1 cellular context compared by ENCODE assay signal in the genomic region with DNA sequence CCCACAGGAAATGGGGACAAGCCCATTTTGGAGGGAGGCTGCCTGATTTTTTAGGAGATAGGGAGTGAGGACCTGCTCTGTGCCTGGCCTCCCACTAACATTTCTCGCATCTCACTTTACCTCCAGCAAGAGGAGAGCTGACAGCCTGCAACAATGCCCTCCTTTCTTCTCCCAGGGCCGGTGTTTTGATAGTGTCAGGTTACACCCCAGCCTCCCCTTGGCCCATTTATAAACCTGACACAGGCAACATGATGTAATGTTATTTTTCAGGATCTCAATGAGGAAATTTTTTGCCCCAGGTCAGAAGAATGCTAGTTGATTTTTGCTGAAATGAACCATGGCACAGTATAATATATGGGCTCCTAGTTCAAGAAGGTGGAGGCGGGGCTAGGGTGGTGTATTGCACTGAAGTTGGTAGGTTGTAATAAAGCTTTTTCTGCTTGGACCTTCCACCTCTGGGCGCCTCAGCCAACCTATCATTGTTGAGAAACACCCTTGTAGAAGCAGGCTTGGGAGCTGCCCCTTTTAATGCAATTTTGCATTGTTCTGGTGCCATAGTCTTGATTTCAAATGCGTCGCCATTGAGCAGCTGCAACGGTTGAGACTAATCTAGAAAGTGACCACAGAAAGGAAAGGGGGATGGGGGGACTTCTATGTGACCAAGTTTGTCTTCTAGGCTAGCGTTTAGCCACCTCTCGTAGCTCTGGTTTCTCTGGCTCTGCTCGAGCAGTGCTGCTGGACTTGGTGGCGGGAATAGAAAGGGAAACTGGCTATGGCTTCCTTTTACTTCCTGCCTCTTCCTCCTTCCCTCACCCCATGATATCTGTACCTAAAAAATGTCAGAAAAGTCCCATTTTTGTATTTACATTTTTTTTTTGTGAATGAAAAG.
TF ChIP-seq lines count a peak whose summit lies in the region.

No MANE protein-coding gene starts in this region.

TF ChIP-seq in HEK293, 187 proteins besides CTCF, POLR2A, EP300 and RAD21 (continued from another document and continues in another):
- TF ChIP-seq ZNF529 (tag by site-specific recombination; IDR thresholded peaks at IDR 0.05; ENCODE audit: insufficient replicate concordance) (no peak), ZEB2 (tag by site-specific recombination; IDR thresholded peaks at IDR 0.05) (peak; percentile 96), ZNF596 (tag by site-specific recombination; IDR thresholded peaks at IDR 0.05) (peak; percentile 73), TRIM28 (IDR thresholded peaks at IDR 0.05; ENCODE audit: borderline replicate concordance, low read length) (peak; percentile 86), ZNF121 (tag by site-specific recombination; IDR thresholded peaks at IDR 0.05) (no peak), ZNF223 (tag by site-specific recombination; IDR thresholded peaks at IDR 0.05) (no peak), IKZF3 (tag by site-specific recombination; IDR thresholded peaks at IDR 0.05) (peak; percentile 99), ZNF37A (tag by site-specific recombination; IDR thresholded peaks at IDR 0.05) (no peak), ZNF10 (tag by site-specific recombination; IDR thresholded peaks at IDR 0.05) (peak; percentile 82), ZNF24 (tag by site-specific recombination; IDR thresholded peaks at IDR 0.05) (peak; percentile 97), ZNF404 (tag by site-specific recombination; IDR thresholded peaks at IDR 0.05) (no peak), ZNF202 (tag by site-specific recombination; IDR thresholded peaks at IDR 0.05; ENCODE audit: borderline replicate concordance) (no peak), ZNF777 (tag by site-specific recombination; IDR thresholded peaks at IDR 0.05; ENCODE audit: borderline replicate concordance) (no peak), SP2 (tag by site-specific recombination; IDR thresholded peaks at IDR 0.05) (peak; percentile 60), ZIC2 (tag by site-specific recombination; IDR thresholded peaks at IDR 0.05) (peak; percentile 41), ZNF658 (tag by site-specific recombination; IDR thresholded peaks at IDR 0.05) (no peak), ZNF501 (tag by site-specific recombination; IDR thresholded peaks at IDR 0.05) (peak; percentile 88), ZNF571 (tag by site-specific recombination; IDR thresholded peaks at IDR 0.05) (no peak), ZNF707 (tag by site-specific recombination; IDR thresholded peaks at IDR 0.05) (no peak), ZNF274 (IDR thresholded peaks at IDR 0.05; ENCODE audit: low read length) (no peak), ZNF274 (tag by site-specific recombination; IDR thresholded peaks at IDR 0.05; ENCODE audit: borderline replicate concordance) (no peak), ZNF514 (tag by site-specific recombination; IDR thresholded peaks at IDR 0.05) (no peak), MYNN (tag by site-specific recombination; IDR thresholded peaks at IDR 0.05; ENCODE audit: borderline replicate concordance) (no peak; the same call in 1 of the 2 replicates), OVOL3 (tag by site-specific recombination; IDR thresholded peaks at IDR 0.05) (peak; percentile 67; the same call in 1 of the 2 replicates), ZFP3 (tag by site-specific recombination; IDR thresholded peaks at IDR 0.05; ENCODE audit: low read depth) (0 out of 2 replicates have a peak, but pooled peaks have one; percentile 25), ZNF138 (tag by site-specific recombination; IDR thresholded peaks at IDR 0.05; ENCODE audit: borderline replicate concordance) (no peak), GLIS2 (tag by site-specific recombination; IDR thresholded peaks at IDR 0.05) (peak; percentile 89), ZNF76 (tag by site-specific recombination; IDR thresholded peaks at IDR 0.05; ENCODE audit: borderline replicate concordance, low read depth) (no peak), ZNF548 (tag by site-specific recombination; IDR thresholded peaks at IDR 0.05) (no peak), ZNF335 (tag by site-specific recombination; conservative IDR thresholded peaks at IDR 0.05) (peak; percentile 88), ZNF624 (tag by site-specific recombination; IDR thresholded peaks at IDR 0.05) (no peak), ZNF654 (tag by site-specific recombination; IDR thresholded peaks at IDR 0.05; ENCODE audit: low read depth) (0 out of 2 replicates have a peak, but pooled peaks have one; percentile 11), ZNF132 (tag by site-specific recombination; IDR thresholded peaks at IDR 0.05; ENCODE audit: borderline replicate concordance) (no peak), ZNF266 (tag by site-specific recombination; IDR thresholded peaks at IDR 0.05; ENCODE audit: low read depth) (no peak)
- TF ChIP-seq, protein P1, sequence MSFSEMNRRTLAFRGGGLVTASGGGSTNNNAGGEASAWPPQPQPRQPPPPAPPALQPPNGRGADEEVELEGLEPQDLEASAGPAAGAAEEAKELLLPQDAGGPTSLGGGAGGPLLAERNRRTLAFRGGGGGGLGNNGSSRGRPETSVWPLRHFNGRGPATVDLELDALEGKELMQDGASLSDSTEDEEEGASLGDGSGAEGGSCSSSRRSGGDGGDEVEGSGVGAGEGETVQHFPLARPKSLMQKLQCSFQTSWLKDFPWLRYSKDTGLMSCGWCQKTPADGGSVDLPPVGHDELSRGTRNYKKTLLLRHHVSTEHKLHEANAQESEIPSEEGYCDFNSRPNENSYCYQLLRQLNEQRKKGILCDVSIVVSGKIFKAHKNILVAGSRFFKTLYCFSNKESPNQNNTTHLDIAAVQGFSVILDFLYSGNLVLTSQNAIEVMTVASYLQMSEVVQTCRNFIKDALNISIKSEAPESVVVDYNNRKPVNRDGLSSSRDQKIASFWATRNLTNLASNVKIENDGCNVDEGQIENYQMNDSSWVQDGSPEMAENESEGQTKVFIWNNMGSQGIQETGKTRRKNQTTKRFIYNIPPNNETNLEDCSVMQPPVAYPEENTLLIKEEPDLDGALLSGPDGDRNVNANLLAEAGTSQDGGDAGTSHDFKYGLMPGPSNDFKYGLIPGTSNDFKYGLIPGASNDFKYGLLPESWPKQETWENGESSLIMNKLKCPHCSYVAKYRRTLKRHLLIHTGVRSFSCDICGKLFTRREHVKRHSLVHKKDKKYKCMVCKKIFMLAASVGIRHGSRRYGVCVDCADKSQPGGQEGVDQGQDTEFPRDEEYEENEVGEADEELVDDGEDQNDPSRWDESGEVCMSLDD (tag by site-specific recombination; IDR thresholded peaks at IDR 0.05): no peak
- TF ChIP-seq, protein P2, sequence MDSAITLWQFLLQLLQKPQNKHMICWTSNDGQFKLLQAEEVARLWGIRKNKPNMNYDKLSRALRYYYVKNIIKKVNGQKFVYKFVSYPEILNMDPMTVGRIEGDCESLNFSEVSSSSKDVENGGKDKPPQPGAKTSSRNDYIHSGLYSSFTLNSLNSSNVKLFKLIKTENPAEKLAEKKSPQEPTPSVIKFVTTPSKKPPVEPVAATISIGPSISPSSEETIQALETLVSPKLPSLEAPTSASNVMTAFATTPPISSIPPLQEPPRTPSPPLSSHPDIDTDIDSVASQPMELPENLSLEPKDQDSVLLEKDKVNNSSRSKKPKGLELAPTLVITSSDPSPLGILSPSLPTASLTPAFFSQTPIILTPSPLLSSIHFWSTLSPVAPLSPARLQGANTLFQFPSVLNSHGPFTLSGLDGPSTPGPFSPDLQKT (IDR thresholded peaks at IDR 0.05; ENCODE audit: borderline replicate concordance, low read depth, low read length): no peak
- TF ChIP-seq, protein P3, sequence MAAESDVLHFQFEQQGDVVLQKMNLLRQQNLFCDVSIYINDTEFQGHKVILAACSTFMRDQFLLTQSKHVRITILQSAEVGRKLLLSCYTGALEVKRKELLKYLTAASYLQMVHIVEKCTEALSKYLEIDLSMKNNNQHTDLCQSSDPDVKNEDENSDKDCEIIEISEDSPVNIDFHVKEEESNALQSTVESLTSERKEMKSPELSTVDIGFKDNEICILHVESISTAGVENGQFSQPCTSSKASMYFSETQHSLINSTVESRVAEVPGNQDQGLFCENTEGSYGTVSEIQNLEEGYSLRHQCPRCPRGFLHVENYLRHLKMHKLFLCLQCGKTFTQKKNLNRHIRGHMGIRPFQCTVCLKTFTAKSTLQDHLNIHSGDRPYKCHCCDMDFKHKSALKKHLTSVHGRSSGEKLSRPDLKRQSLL (tag by site-specific recombination; IDR thresholded peaks at IDR 0.05): peak; percentile 18; the same call in 1 of the 2 replicates
- TF ChIP-seq, protein P4, sequence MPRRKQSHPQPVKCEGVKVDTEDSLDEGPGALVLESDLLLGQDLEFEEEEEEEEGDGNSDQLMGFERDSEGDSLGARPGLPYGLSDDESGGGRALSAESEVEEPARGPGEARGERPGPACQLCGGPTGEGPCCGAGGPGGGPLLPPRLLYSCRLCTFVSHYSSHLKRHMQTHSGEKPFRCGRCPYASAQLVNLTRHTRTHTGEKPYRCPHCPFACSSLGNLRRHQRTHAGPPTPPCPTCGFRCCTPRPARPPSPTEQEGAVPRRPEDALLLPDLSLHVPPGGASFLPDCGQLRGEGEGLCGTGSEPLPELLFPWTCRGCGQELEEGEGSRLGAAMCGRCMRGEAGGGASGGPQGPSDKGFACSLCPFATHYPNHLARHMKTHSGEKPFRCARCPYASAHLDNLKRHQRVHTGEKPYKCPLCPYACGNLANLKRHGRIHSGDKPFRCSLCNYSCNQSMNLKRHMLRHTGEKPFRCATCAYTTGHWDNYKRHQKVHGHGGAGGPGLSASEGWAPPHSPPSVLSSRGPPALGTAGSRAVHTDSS (tag by site-specific recombination; IDR thresholded peaks at IDR 0.05): no peak
- TF ChIP-seq, protein P5, sequence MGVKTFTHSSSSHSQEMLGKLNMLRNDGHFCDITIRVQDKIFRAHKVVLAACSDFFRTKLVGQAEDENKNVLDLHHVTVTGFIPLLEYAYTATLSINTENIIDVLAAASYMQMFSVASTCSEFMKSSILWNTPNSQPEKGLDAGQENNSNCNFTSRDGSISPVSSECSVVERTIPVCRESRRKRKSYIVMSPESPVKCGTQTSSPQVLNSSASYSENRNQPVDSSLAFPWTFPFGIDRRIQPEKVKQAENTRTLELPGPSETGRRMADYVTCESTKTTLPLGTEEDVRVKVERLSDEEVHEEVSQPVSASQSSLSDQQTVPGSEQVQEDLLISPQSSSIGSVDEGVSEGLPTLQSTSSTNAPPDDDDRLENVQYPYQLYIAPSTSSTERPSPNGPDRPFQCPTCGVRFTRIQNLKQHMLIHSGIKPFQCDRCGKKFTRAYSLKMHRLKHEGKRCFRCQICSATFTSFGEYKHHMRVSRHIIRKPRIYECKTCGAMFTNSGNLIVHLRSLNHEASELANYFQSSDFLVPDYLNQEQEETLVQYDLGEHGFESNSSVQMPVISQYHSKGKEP (tag by site-specific recombination; IDR thresholded peaks at IDR 0.05): peak; percentile 91
- TF ChIP-seq, protein P6, sequence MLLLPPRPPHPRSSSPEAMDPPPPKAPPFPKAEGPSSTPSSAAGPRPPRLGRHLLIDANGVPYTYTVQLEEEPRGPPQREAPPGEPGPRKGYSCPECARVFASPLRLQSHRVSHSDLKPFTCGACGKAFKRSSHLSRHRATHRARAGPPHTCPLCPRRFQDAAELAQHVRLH (tag by site-specific recombination; IDR thresholded peaks at IDR 0.05): peak; percentile 86
- TF ChIP-seq, protein P7, sequence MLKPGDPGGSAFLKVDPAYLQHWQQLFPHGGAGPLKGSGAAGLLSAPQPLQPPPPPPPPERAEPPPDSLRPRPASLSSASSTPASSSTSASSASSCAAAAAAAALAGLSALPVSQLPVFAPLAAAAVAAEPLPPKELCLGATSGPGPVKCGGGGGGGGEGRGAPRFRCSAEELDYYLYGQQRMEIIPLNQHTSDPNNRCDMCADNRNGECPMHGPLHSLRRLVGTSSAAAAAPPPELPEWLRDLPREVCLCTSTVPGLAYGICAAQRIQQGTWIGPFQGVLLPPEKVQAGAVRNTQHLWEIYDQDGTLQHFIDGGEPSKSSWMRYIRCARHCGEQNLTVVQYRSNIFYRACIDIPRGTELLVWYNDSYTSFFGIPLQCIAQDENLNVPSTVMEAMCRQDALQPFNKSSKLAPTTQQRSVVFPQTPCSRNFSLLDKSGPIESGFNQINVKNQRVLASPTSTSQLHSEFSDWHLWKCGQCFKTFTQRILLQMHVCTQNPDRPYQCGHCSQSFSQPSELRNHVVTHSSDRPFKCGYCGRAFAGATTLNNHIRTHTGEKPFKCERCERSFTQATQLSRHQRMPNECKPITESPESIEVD (tag by site-specific recombination; IDR thresholded peaks at IDR 0.05): peak; percentile 99
- TF ChIP-seq, protein P8, sequence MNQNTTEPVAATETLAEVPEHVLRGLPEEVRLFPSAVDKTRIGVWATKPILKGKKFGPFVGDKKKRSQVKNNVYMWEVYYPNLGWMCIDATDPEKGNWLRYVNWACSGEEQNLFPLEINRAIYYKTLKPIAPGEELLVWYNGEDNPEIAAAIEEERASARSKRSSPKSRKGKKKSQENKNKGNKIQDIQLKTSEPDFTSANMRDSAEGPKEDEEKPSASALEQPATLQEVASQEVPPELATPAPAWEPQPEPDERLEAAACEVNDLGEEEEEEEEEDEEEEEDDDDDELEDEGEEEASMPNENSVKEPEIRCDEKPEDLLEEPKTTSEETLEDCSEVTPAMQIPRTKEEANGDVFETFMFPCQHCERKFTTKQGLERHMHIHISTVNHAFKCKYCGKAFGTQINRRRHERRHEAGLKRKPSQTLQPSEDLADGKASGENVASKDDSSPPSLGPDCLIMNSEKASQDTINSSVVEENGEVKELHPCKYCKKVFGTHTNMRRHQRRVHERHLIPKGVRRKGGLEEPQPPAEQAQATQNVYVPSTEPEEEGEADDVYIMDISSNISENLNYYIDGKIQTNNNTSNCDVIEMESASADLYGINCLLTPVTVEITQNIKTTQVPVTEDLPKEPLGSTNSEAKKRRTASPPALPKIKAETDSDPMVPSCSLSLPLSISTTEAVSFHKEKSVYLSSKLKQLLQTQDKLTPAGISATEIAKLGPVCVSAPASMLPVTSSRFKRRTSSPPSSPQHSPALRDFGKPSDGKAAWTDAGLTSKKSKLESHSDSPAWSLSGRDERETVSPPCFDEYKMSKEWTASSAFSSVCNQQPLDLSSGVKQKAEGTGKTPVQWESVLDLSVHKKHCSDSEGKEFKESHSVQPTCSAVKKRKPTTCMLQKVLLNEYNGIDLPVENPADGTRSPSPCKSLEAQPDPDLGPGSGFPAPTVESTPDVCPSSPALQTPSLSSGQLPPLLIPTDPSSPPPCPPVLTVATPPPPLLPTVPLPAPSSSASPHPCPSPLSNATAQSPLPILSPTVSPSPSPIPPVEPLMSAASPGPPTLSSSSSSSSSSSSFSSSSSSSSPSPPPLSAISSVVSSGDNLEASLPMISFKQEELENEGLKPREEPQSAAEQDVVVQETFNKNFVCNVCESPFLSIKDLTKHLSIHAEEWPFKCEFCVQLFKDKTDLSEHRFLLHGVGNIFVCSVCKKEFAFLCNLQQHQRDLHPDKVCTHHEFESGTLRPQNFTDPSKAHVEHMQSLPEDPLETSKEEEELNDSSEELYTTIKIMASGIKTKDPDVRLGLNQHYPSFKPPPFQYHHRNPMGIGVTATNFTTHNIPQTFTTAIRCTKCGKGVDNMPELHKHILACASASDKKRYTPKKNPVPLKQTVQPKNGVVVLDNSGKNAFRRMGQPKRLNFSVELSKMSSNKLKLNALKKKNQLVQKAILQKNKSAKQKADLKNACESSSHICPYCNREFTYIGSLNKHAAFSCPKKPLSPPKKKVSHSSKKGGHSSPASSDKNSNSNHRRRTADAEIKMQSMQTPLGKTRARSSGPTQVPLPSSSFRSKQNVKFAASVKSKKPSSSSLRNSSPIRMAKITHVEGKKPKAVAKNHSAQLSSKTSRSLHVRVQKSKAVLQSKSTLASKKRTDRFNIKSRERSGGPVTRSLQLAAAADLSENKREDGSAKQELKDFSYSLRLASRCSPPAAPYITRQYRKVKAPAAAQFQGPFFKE (tag by site-specific recombination; IDR thresholded peaks at IDR 0.05; ENCODE audit: borderline replicate concordance): no peak
